ENCODE assay signal across 10 cellular contexts in genomic region chr5:5169466-5169865, GRCh38.
"Had no signal": no experiment of that assay in that cellular context is flagged by ENCODE, and none has a peak within 500 bp of the region (broad histone marks: within the 10 kb centered on the region; RNA-seq: fewer than 3 reads in every experiment).

No MANE protein-coding gene starts in this region.

- ATAC-seq: HCT116 had no signal

- H3K9ac ChIP-seq: GM23248, KMS-11 had no signal

- H2AFZ ChIP-seq: GM23248 had no signal

- H3K4me1 ChIP-seq: HAP-1 had no signal

- DNase-seq: GM23248, GOT3, H7, HFFc6, IMR-90, KBM-7 had no signal

- H3K27ac ChIP-seq: GM23248, HL-60, KMS-11 had no signal

- H3K4me3 ChIP-seq: GM23248, HAP-1 had no signal

- H3K9me3 ChIP-seq: HAP-1 had no signal

- H3K36me3 ChIP-seq: HAP-1 had no signal

- H3K4me2 ChIP-seq: KMS-11 had no signal
